19 cellular contexts compared by ENCODE assay signal in the genomic region with DNA sequence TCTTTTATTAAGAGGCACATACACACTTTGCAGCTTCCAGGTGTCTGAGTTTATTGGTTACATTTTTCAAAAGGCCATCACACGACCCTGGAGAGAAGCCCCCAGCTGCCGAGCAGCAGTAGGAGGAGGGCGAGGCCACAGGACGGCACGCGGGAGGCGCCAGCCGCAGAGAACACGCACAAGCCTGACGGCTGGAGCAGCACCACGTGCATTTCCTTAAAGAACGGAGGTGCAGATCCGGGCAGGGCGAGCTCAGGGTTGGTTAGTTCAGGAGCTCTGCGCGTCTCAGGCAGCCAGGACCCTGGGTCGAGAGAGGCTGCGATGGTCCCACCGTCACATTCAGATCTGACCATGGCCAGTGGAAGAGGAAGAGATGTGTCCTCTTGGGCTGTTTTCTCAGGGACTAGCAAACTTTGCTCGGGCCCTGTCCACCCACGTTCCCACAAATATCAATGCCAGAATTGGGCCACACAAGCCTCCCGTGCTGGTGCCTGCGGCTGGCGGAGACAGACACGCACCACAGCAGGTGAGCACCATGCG.
DNase-seq lines count a peak whose midpoint lies in the region; ATAC-seq and TF ChIP-seq lines count a peak whose summit lies in the region.
"Had no signal": no experiment of that assay in that cellular context is flagged by ENCODE, and none has a peak within 500 bp of the region (broad histone marks: within the 10 kb centered on the region; RNA-seq: fewer than 3 reads in every experiment).

No MANE protein-coding gene starts in this region.

- 0 out of 2 replicates have a peak, but pooled peaks cover 3% of the 10 kb centered on the region for H3F3A ChIP-seq in DOHH2 (ENCODE audit: control insufficient read depth, insufficient read depth)

- peaks cover 10% of the 10 kb centered on the region; the same call in 1 of the 2 replicates for H4K20me1 ChIP-seq in BLaER1
- no peaks in the 10 kb centered on the region for H4K20me1 ChIP-seq in DOHH2 (ENCODE audit: control insufficient read depth, insufficient read depth, low read depth, low read length)

- peak; percentile 61 for DNase-seq in coronary artery (ENCODE audit: low spot score)
- DNase-seq in naive thymus-derived CD4-positive, alpha-beta T cell = no peak
- DNase-seq in CD1c-positive myeloid dendritic cell (ENCODE audit: extremely low spot score) = no peak
- no peak for DNase-seq in NCI-H2029 treated with DMSO at 0.1 percent for 48 hours (lab: John Stamatoyannopoulos, UW)
- DNase-seq: DMS79, GM23248, MM.1S, NCI-H1092 treated with DMSO at 0.1 percent for 48 hours, NCI-H1694, NCI-H2107, NCI-H2227 treated with DMSO at 0.1 percent for 48 hours, NCI-H510A treated with DMSO at 0.1 percent for 48 hours had no signal

- peaks cover 25 to 59% (median 45%) of the 10 kb centered on the region in 7 donors for H3K4me1 Mint-ChIP-seq in naive thymus-derived CD4-positive, alpha-beta T cell

- peaks cover 0 to 2% (median 0%) of the 10 kb centered on the region in 11 donors for H3K9me3 Mint-ChIP-seq in naive thymus-derived CD4-positive, alpha-beta T cell
- H3K9me3 Mint-ChIP-seq: IgD-negative memory B cell had no signal

- no peaks in the 10 kb centered on the region for H3K9me3 ChIP-seq in BLaER1
- no peaks in the 10 kb centered on the region for H3K9me3 ChIP-seq in DOHH2 (ENCODE audit: control insufficient read depth, insufficient read depth, low read length)
- no peaks in the 10 kb centered on the region for H3K9me3 ChIP-seq in naive thymus-derived CD4-positive, alpha-beta T cell (ENCODE audit: control insufficient read depth in 2 of 3, low read length in 3 of 3)
- H3K9me3 ChIP-seq: HAP-1 had no signal

- H3K4me3 ChIP-seq in BLaER1 (no peak overlapping the region), DOHH2 (ENCODE audit: low read length) (peak overlapping the region; percentile 34), coronary artery (no peak overlapping the region)
- H3K4me3 ChIP-seq in naive thymus-derived CD4-positive, alpha-beta T cell (ENCODE audit: low read length) = no peak overlapping the region
- H3K4me3 ChIP-seq: GM23248, HAP-1 had no signal

- peak overlapping the region in 2 of 9 donors; percentile 14 to 39 for H3K27ac Mint-ChIP-seq in naive thymus-derived CD4-positive, alpha-beta T cell
- H3K27ac Mint-ChIP-seq: IgD-negative memory B cell had no signal

- H3K4me2 ChIP-seq in BLaER1 (peak overlapping the region; percentile 75), DOHH2 (ENCODE audit: low read length) (peak overlapping the region; percentile 31)

- POLR2A ChIA-PET in naive thymus-derived CD4-positive, alpha-beta T cell (lab: Charles Lee) = no interaction called here

- H3K36me3 ChIP-seq in BLaER1 (no peaks in the 10 kb centered on the region), DOHH2 (ENCODE audit: control insufficient read depth, low read length) (no peaks in the 10 kb centered on the region)
- no peaks in the 10 kb centered on the region for H3K36me3 ChIP-seq in naive thymus-derived CD4-positive, alpha-beta T cell (ENCODE audit: control insufficient read depth in 2 of 3, insufficient read depth in 3 of 3, low read length in 3 of 3)
- H3K36me3 ChIP-seq: HAP-1 had no signal

- no peaks in the 10 kb centered on the region for H3K79me2 ChIP-seq in DOHH2 (ENCODE audit: control insufficient read depth, low read length)

- no peak for ATAC-seq in naive thymus-derived CD4-positive, alpha-beta T cell
- no peak for ATAC-seq in GM18868 (IDR thresholded peaks at IDR 0.05; ENCODE audit: unreplicated experiment)

- no peak for TF ChIP-seq CTCF in DOHH2 (IDR thresholded peaks at IDR 0.05; ENCODE audit: low read depth, low read length, poor library complexity, severe bottlenecking)
- TF ChIP-seq CTCF in coronary artery (IDR thresholded peaks at IDR 0.05) = no peak

- peaks cover 38 to 82% (median 53%) of the 10 kb centered on the region in 5 donors for H3K27me3 Mint-ChIP-seq in naive thymus-derived CD4-positive, alpha-beta T cell

- H3K4me3 Mint-ChIP-seq in naive thymus-derived CD4-positive, alpha-beta T cell = peak overlapping the region in 8 of 10 donors; percentile 25 to 81 (median 48)
- H3K4me3 Mint-ChIP-seq: IgD-negative memory B cell had no signal

- H3K4me1 ChIP-seq in BLaER1 (peaks cover 75% of the 10 kb centered on the region), DOHH2 (ENCODE audit: control insufficient read depth, low read length) (peaks cover 55% of the 10 kb centered on the region)
- H3K4me1 ChIP-seq in naive thymus-derived CD4-positive, alpha-beta T cell (ENCODE audit: control insufficient read depth in 2 of 2, insufficient read depth in 2 of 2, low read length in 2 of 2) = peaks cover 8 to 29% of the 10 kb centered on the region in 2 donors
- H3K4me1 ChIP-seq: HAP-1 had no signal

- no peak overlapping the region for H3K9ac ChIP-seq in BLaER1
- H3K9ac ChIP-seq: GM23248 had no signal

- intact Hi-C loops in naive thymus-derived CD4-positive, alpha-beta T cell (cut with micrococcal nuclease) = loop anchor here (2.0 to 5.0 kb wide), 2 partner anchors 122 kb away; partner anchors contain the start of gene AFDN (in 2 of the 2)

- no peaks in the 10 kb centered on the region for H3K9me2 ChIP-seq in DOHH2 (replicated peaks; ENCODE audit: control insufficient read depth, low read length)

- CTCF ChIA-PET in naive thymus-derived CD4-positive, alpha-beta T cell (lab: Charles Lee) = no interaction called here

- no peaks in the 10 kb centered on the region for H3K36me3 Mint-ChIP-seq in naive thymus-derived CD4-positive, alpha-beta T cell
- H3K36me3 Mint-ChIP-seq: IgD-negative memory B cell had no signal

- peaks cover 34% of the 10 kb centered on the region for H3K27me3 ChIP-seq in BLaER1
- peaks cover 9% of the 10 kb centered on the region for H3K27me3 ChIP-seq in DOHH2 (ENCODE audit: control insufficient read depth, low read length)
- H3K27me3 ChIP-seq in naive thymus-derived CD4-positive, alpha-beta T cell (ENCODE audit: control insufficient read depth in 2 of 2, insufficient read depth in 2 of 2, low read length in 2 of 2) = peaks cover 0 to 11% of the 10 kb centered on the region in 2 donors

- H3K27ac ChIP-seq in BLaER1 = no peak overlapping the region
- H3K27ac ChIP-seq in DOHH2 (ENCODE audit: low read depth, low read length) = 0 out of 2 replicates have a peak overlapping the region, but pooled peaks have one; percentile 47
- H3K27ac ChIP-seq in coronary artery = no peak overlapping the region
- H3K27ac ChIP-seq in naive thymus-derived CD4-positive, alpha-beta T cell (ENCODE audit: low read depth, low read length) = no peak overlapping the region
- H3K27ac ChIP-seq: C4-2B, GM23248, HL-60 had no signal
